8 cellular contexts compared by ENCODE assay signal in the genomic region with DNA sequence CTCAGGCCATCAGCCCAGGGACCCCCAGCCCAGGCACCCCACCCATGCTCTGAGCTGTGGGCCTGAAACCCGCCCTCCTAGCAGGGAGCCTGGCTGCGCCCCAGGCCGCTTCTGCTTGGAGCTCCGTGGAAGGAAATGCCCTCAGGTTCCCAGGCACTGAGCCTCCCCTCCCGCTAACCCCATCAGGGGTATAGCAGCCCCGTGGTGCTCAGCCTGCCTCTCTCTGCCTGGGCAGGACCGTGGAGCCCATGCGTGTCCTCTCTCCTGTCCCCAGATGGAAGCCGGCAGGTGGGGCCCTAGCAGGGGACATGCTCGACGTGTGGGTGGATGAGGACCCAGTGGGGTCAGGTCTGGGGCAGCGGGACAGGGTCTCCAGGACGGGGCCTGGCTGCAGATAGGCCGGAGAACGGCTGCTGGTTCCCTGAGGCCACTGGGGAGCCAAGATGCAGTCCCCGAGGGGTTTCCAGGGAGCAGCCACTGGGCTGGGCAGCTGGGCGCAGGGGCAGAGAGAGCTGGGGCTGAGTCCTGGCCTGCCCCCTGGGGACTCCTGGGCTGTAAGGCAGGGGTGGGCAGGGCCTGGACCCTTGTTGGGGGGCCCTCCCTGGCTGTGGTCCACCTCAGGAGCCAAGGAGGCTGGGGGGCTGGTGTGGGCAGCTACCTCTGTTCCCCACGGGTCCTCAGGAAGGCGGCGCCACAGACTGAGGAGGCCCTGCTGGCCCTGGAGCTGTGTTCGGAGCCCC.
DNase-seq lines count a peak whose midpoint lies in the region; ATAC-seq and TF ChIP-seq lines count a peak whose summit lies in the region.

No MANE protein-coding gene starts in this region.

- H3K9me3 Mint-ChIP-seq in activated CD4-positive, alpha-beta T cell treated with anti-CD3 and anti-CD28 coated beads, Interleukin-2, amount 10 ng/mL, durations not matched to agents 24 days and 14 days = no peaks in the 10 kb centered on the region

- H3K27ac Mint-ChIP-seq in activated CD4-positive, alpha-beta T cell treated with anti-CD3 and anti-CD28 coated beads, Interleukin-2, amount 10 ng/mL, durations not matched to agents 24 days and 14 days = peak overlapping the region; percentile 67

- DNase-seq in activated CD4-positive, alpha-beta T cell treated with anti-CD3 and anti-CD28 coated beads, Interleukin-2, amount 10 ng/mL, durations not matched to agents 24 days and 14 days = no peak
- no peak for DNase-seq in activated CD4-positive, alpha-beta T cell treated with anti-CD3 and anti-CD28 coated beads, Interleukin-2, amount 50 U/mL, for 48 hours
- DNase-seq in left kidney (ENCODE audit: low read depth, low spot score) = peak; percentile 29
- no peak for DNase-seq in stomach
- no peak for DNase-seq in lower leg skin (ENCODE audit: low spot score in 2 of 2)
- DNase-seq in inferior parietal cortex (ENCODE audit: extremely low spot score) = no peak

- peaks cover 1% of the 10 kb centered on the region for H3K36me3 Mint-ChIP-seq in activated CD4-positive, alpha-beta T cell treated with anti-CD3 and anti-CD28 coated beads, Interleukin-2, amount 10 ng/mL, durations not matched to agents 24 days and 14 days (ENCODE audit: low read depth)

- no peaks in the 10 kb centered on the region for H3K36me3 ChIP-seq in stomach

- intact Hi-C loops in activated CD4-positive, alpha-beta T cell treated with anti-CD3 and anti-CD28 coated beads, Interleukin-2, amount 10 ng/mL, durations not matched to agents 24 days and 14 days (cut with micrococcal nuclease) = loop anchor here (2.0 kb wide), 2 partner anchors 15 to 75 kb away; a partner anchor contains a TSS
- intact Hi-C loops in stomach (cut with DNase I; ENCODE audit: low total_unique reads) = no loop called here
- intact Hi-C loops in lower leg skin (cut with DNase I; ENCODE audit: low total_unique reads) = loop anchor here (10.0 kb wide), 1 partner anchor 121 kb away; a partner anchor contains a TSS

- H3K4me3 ChIP-seq in stomach (peak overlapping the region in 1 of 4 donors; percentile 59), lower leg skin (ENCODE audit: low read depth, poor library complexity, severe bottlenecking) (no peak overlapping the region)

- H3K27me3 ChIP-seq in stomach = peaks cover 0 to 12% (median 0%) of the 10 kb centered on the region in 3 donors

- no peak for ATAC-seq in HG03025 (IDR thresholded peaks at IDR 0.05; ENCODE audit: low FRiP score, unreplicated experiment)

- H3K27ac ChIP-seq in VCaP (peak overlapping the region; percentile 90; the same call in 1 of the 2 replicates), stomach (peak overlapping the region; percentile 41 to 95 (median 91))

- no peaks in the 10 kb centered on the region for H3K9me3 ChIP-seq in stomach

- H3K4me1 Mint-ChIP-seq in activated CD4-positive, alpha-beta T cell treated with anti-CD3 and anti-CD28 coated beads, Interleukin-2, amount 10 ng/mL, durations not matched to agents 24 days and 14 days = peaks cover 2% of the 10 kb centered on the region

- H3K4me3 Mint-ChIP-seq in activated CD4-positive, alpha-beta T cell treated with anti-CD3 and anti-CD28 coated beads, Interleukin-2, amount 10 ng/mL, durations not matched to agents 24 days and 14 days = peak overlapping the region; percentile 60

- H3K4me1 ChIP-seq in stomach = peaks cover 44 to 69% (median 64%) of the 10 kb centered on the region in 4 donors

- no peaks in the 10 kb centered on the region for H3K27me3 Mint-ChIP-seq in activated CD4-positive, alpha-beta T cell treated with anti-CD3 and anti-CD28 coated beads, Interleukin-2, amount 10 ng/mL, durations not matched to agents 24 days and 14 days

- TF ChIP-seq EP300 in stomach (IDR thresholded peaks at IDR 0.05) = no peak

- 63 to 77% (median 73%) methylated on average over 15 to 21 of the region's 21 CpGs for WGBS in stomach, 5 donors
- WGBS in lower leg skin, 2 donors = 65 to 69% methylated on average over 14 to 17 of the region's 21 CpGs

- TF ChIP-seq CTCF in VCaP (conservative IDR thresholded peaks at IDR 0.05) (no peak), stomach (IDR thresholded peaks at IDR 0.05) (no peak), lower leg skin (IDR thresholded peaks at IDR 0.05) (no peak)

- TF ChIP-seq POLR2A in stomach (IDR thresholded peaks at IDR 0.05) (no peak), lower leg skin (IDR thresholded peaks at IDR 0.05) (no peak)
